9 cellular contexts compared by ENCODE assay signal in the genomic region with DNA sequence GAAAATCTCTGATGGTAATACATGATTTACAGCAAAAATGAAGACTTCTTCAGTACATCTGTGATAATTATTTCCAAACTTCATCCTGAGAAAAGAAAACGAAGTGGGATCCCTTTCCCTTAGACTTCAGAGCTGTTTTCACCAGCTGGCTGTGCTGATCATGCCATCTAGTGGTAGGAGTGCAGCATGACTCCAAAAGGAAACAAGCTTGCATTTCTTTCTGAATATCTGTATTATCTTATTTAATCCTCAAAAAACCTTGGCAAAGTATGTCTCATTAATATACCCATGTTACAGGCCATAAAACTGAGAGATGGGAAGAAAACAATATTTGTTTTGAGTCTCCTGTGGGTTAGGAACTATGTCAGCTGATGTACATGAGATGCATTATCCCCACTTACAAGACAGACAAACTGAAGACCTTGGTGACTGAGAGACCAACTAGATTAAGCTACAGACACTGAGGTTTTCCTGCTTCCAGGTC. TPM values are rescaled to one million over a fixed set of nuclear protein-coding genes. Genes with fewer than 3 reads are reported as not detected.
DNase-seq lines count a peak whose midpoint lies in the region; ATAC-seq and TF ChIP-seq lines count a peak whose summit lies in the region.
"Had no signal": no experiment of that assay in that cellular context is flagged by ENCODE, and none has a peak within 500 bp of the region (broad histone marks: within the 10 kb centered on the region; RNA-seq: fewer than 3 reads in every experiment).

No MANE protein-coding gene starts in this region.

- no peak overlapping the region for H3K27ac ChIP-seq in osteoblast (ENCODE audit: low read depth, low read length)

- H3K4me1 ChIP-seq in osteoblast (ENCODE audit: insufficient read depth, low read length): no peaks in the 10 kb centered on the region

- ATAC-seq in activated B cell treated with CpG ODN at 0.5 μM for 24 hours (ENCODE audit: low read depth): peak; percentile 37

- DNase-seq in AG20443 (ENCODE audit: low spot score) (peak; percentile 76), GM12865 (ENCODE audit: low read depth) (peak; percentile 50), NCI-H2107 (lab: John Stamatoyannopoulos, UW) (peak; percentile 21), activated B cell treated with CpG ODN at 0.5 μM for 24 hours (no peak), foreskin fibroblast (peak; percentile 39 to 78), osteoblast (ENCODE audit: insufficient read length, low spot score, missing footprints) (no peak), T-helper 9 cell (no peak)
- DNase-seq in T-helper 2 cell treated with Interferon-gamma antibody and Interleukin-4, amounts not matched to agents 5 μg/mL and 100 μg/mL, for 36 hours (ENCODE audit: low spot score): no peak
- DNase-seq: left cardiac atrium had no signal

- H3K36me3 Mint-ChIP-seq in activated B cell treated with CpG ODN at 0.5 μM for 24 hours (ENCODE audit: low read depth): no peaks in the 10 kb centered on the region
- H3K36me3 Mint-ChIP-seq in T-helper 2 cell treated with Interferon-gamma antibody and Interleukin-4, amounts not matched to agents 5 μg/mL and 100 μg/mL, for 36 hours (ENCODE audit: low read depth): no peaks in the 10 kb centered on the region

- POLR2A ChIA-PET in activated B cell treated with CpG ODN at 0.5 μM for 24 hours (lab: Charles Lee): no interaction called here

- intact Hi-C loops in activated B cell treated with CpG ODN at 0.5 μM for 24 hours (cut with micrococcal nuclease): loop anchor here (1.0 to 2.0 kb wide), 3 partner anchors 168 to 619 kb away; no protein-coding TSS in a partner anchor

- no peak overlapping the region for H3K4me2 ChIP-seq in osteoblast (ENCODE audit: insufficient read depth, low read length)

- peak overlapping the region; percentile 0 for H2AFZ ChIP-seq in osteoblast (ENCODE audit: low read length)

- H3K4me3 ChIP-seq in GM12865 (ENCODE audit: low read depth, low read length) (no peak overlapping the region), foreskin fibroblast (ENCODE audit: low read depth in 1 of 2, low read length in 2 of 2) (no peak overlapping the region), osteoblast (ENCODE audit: insufficient read depth, low read length) (no peak overlapping the region)

- no peaks in the 10 kb centered on the region for H3K27me3 ChIP-seq in osteoblast (ENCODE audit: insufficient read depth, low read length)

- TF ChIP-seq CTCF in GM12865 (IDR thresholded peaks at IDR 0.05; ENCODE audit: insufficient read depth, low read depth, low read length, missing control alignments) (peak; percentile 94), activated B cell treated with CpG ODN at 0.5 μM for 24 hours (IDR thresholded peaks at IDR 0.05) (peak; percentile 99), foreskin fibroblast (IDR thresholded peaks at IDR 0.05; ENCODE audit: low read depth, low read length) (peak; percentile 98), osteoblast (IDR thresholded peaks at IDR 0.05; ENCODE audit: extremely low read depth, low read depth, low read length) (no peak)

- CTCF ChIA-PET in activated B cell treated with CpG ODN at 0.5 μM for 24 hours (lab: Charles Lee): interaction anchor here (0.7 to 2.3 kb wide), 19 partner anchors 9 to 619 kb away, joined by 3 to 19 read pairs (median 4); a partner anchor contains a TSS

- H3K4me1 Mint-ChIP-seq in activated B cell treated with CpG ODN at 0.5 μM for 24 hours: no peaks in the 10 kb centered on the region
- no peaks in the 10 kb centered on the region for H3K4me1 Mint-ChIP-seq in T-helper 2 cell treated with Interferon-gamma antibody and Interleukin-4, amounts not matched to agents 5 μg/mL and 100 μg/mL, for 36 hours (ENCODE audit: low read depth)

- H3K79me2 ChIP-seq in osteoblast (ENCODE audit: insufficient read depth, low read length): no peaks in the 10 kb centered on the region

- no peak overlapping the region for H3K27ac Mint-ChIP-seq in activated B cell treated with CpG ODN at 0.5 μM for 24 hours
- no peak overlapping the region for H3K27ac Mint-ChIP-seq in T-helper 2 cell treated with Interferon-gamma antibody and Interleukin-4, amounts not matched to agents 5 μg/mL and 100 μg/mL, for 36 hours

- no peak overlapping the region for H3K4me3 Mint-ChIP-seq in activated B cell treated with CpG ODN at 0.5 μM for 24 hours
- H3K4me3 Mint-ChIP-seq in T-helper 2 cell treated with Interferon-gamma antibody and Interleukin-4, amounts not matched to agents 5 μg/mL and 100 μg/mL, for 36 hours: no peak overlapping the region

- no peaks in the 10 kb centered on the region for H4K20me1 ChIP-seq in osteoblast (ENCODE audit: insufficient read depth, low read length)

- H3K9me3 ChIP-seq in osteoblast (ENCODE audit: low read depth, low read length): no peaks in the 10 kb centered on the region

- no peaks in the 10 kb centered on the region for H3K36me3 ChIP-seq in osteoblast (ENCODE audit: insufficient read depth, low read length)

- H3K27me3 Mint-ChIP-seq in activated B cell treated with CpG ODN at 0.5 μM for 24 hours: peaks cover 2% of the 10 kb centered on the region
- H3K27me3 Mint-ChIP-seq in T-helper 2 cell treated with Interferon-gamma antibody and Interleukin-4, amounts not matched to agents 5 μg/mL and 100 μg/mL, for 36 hours (ENCODE audit: low read depth): peaks cover 6% of the 10 kb centered on the region

- H3K9me3 Mint-ChIP-seq in activated B cell treated with CpG ODN at 0.5 μM for 24 hours: no peaks in the 10 kb centered on the region
- H3K9me3 Mint-ChIP-seq in T-helper 2 cell treated with Interferon-gamma antibody and Interleukin-4, amounts not matched to agents 5 μg/mL and 100 μg/mL, for 36 hours: no peaks in the 10 kb centered on the region

RNA-seq across cellular contexts. Expression of a gene that starts 9.8 kb away (rescaled TPM):
- total RNA-seq in activated B cell treated with CpG ODN at 0.5 μM for 24 hours (not detected in 2 replicates), osteoblast (not detected in 2 replicates)
- total RNA-seq: left cardiac atrium had no signal

RNA-seq across cellular contexts. Expression of a gene that starts 35.4 kb away (rescaled TPM):
- 15.1 and 17.8 TPM in 2 replicates for total RNA-seq in activated B cell treated with CpG ODN at 0.5 μM for 24 hours
- 11.9 and 19.2 TPM in 2 replicates for total RNA-seq in osteoblast

Comparison
In these comparisons a context has a peak if more than half of its experiments do, and no peak if none do; other contexts are left out.
1. DNase-seq: peak in AG20443 (single experiment), GM12865 (single experiment), NCI-H2107 (single experiment) and foreskin fibroblast (2 of 2); none in activated B cell treated with CpG ODN at 0.5 μM for 24 hours (single experiment), osteoblast (single experiment), T-helper 9 cell (single experiment) and T-helper 2 cell treated with Interferon-gamma antibody and Interleukin-4, amounts not matched to agents 5 μg/mL and 100 μg/mL, for 36 hours (single experiment).